1 cellular context compared by ENCODE assay signal in genomic region chr20:62916703-62917476, GRCh38.
TF ChIP-seq lines count a peak whose summit lies in the region.

No MANE protein-coding gene starts in this region.

TF ChIP-seq in HepG2, 621 proteins besides CTCF, POLR2A, EP300 and RAD21 (continued from another document and continues in another):
- TF ChIP-seq ZNF800 (CRISPR knock-in tag; IDR thresholded peaks at IDR 0.05) (0 out of 2 replicates have a peak, but pooled peaks have one; percentile 57), ZNF431 (CRISPR knock-in tag; IDR thresholded peaks at IDR 0.05; ENCODE audit: borderline replicate concordance, low read depth) (peak; percentile 73; the same call in 1 of the 2 replicates), SOX5 (CRISPR knock-in tag; IDR thresholded peaks at IDR 0.05; ENCODE audit: borderline replicate concordance) (peak; percentile 94), GATA4 (IDR thresholded peaks at IDR 0.05; ENCODE audit: borderline replicate concordance, low read depth) (peak; percentile 77; the same call in 1 of the 2 replicates), NR2F6 (IDR thresholded peaks at IDR 0.05) (peak; percentile 81), NR2F6 (CRISPR knock-in tag; IDR thresholded peaks at IDR 0.05) (peak; percentile 94), ZNF234 (CRISPR knock-in tag; conservative IDR thresholded peaks at IDR 0.05) (no peak), ARNTL (CRISPR knock-in tag; IDR thresholded peaks at IDR 0.05) (peak; percentile 95), ZFY (CRISPR knock-in tag; IDR thresholded peaks at IDR 0.05) (no peak), ZSCAN22 (CRISPR knock-in tag; IDR thresholded peaks at IDR 0.05) (no peak), ZNF564 (CRISPR knock-in tag; IDR thresholded peaks at IDR 0.05) (peak; percentile 79), ETV6 (CRISPR knock-in tag; conservative IDR thresholded peaks at IDR 0.05) (peak; percentile 67; the same call in 1 of the 2 replicates), ZNF749 (CRISPR knock-in tag; IDR thresholded peaks at IDR 0.05; ENCODE audit: borderline replicate concordance) (no peak; the same call in 1 of the 2 replicates), ZMYM2 (CRISPR knock-in tag; IDR thresholded peaks at IDR 0.05) (peak; percentile 98), NCOA1 (CRISPR knock-in tag; IDR thresholded peaks at IDR 0.05) (peak; percentile 99), TRAFD1 (CRISPR knock-in tag; IDR thresholded peaks at IDR 0.05; ENCODE audit: borderline replicate concordance) (peak; percentile 91), PRDM10 (CRISPR knock-in tag; IDR thresholded peaks at IDR 0.05; ENCODE audit: low read depth) (peak; percentile 87), EHMT2 (IDR thresholded peaks at IDR 0.05; ENCODE audit: borderline replicate concordance, low read depth, low read length) (no peak), ZNF230 (CRISPR knock-in tag; IDR thresholded peaks at IDR 0.05) (0 out of 2 replicates have a peak, but pooled peaks have one; percentile 38), ZFP36 (IDR thresholded peaks at IDR 0.05; ENCODE audit: borderline replicate concordance, low read depth, low read length, partially characterized antibody) (no peak), ZMAT3 (CRISPR knock-in tag; conservative IDR thresholded peaks at IDR 0.05) (peak; percentile 96), RBAK (CRISPR knock-in tag; IDR thresholded peaks at IDR 0.05) (no peak), DDIT3 (CRISPR knock-in tag; IDR thresholded peaks at IDR 0.05) (no peak), FOXO4 (CRISPR knock-in tag; conservative IDR thresholded peaks at IDR 0.05) (peak; percentile 97; the same call in 1 of the 2 replicates), TRIM24 (CRISPR knock-in tag; IDR thresholded peaks at IDR 0.05) (peak; percentile 83; the same call in 1 of the 2 replicates), SIX1 (CRISPR knock-in tag; IDR thresholded peaks at IDR 0.05; ENCODE audit: borderline replicate concordance) (peak; percentile 95), BORCS8-MEF2B (CRISPR knock-in tag; IDR thresholded peaks at IDR 0.05) (peak; percentile 91), ZNF260 (CRISPR knock-in tag; IDR thresholded peaks at IDR 0.05; ENCODE audit: borderline replicate concordance, low read depth) (no peak), ZBTB2 (CRISPR knock-in tag; IDR thresholded peaks at IDR 0.05; ENCODE audit: low read depth) (no peak), KLF15 (CRISPR knock-in tag; IDR thresholded peaks at IDR 0.05; ENCODE audit: borderline replicate concordance) (no peak; the same call in 1 of the 2 replicates), GLI4 (CRISPR knock-in tag; IDR thresholded peaks at IDR 0.05; ENCODE audit: borderline replicate concordance) (peak; percentile 83; the same call in 1 of the 2 replicates), ZSCAN21 (CRISPR knock-in tag; IDR thresholded peaks at IDR 0.05; ENCODE audit: borderline replicate concordance) (peak; percentile 33; the same call in 1 of the 2 replicates), HNF4A (CRISPR knock-in tag; IDR thresholded peaks at IDR 0.05) (peak; percentile 100), THYN1 (CRISPR knock-in tag; IDR thresholded peaks at IDR 0.05; ENCODE audit: borderline replicate concordance, low read depth) (no peak), HMG20B (CRISPR knock-in tag; conservative IDR thresholded peaks at IDR 0.05) (peak; percentile 90), ETS1 (CRISPR knock-in tag; IDR thresholded peaks at IDR 0.05) (no peak), ZBTB33 (CRISPR knock-in tag; IDR thresholded peaks at IDR 0.05) (peak; percentile 80), HIC2 (CRISPR knock-in tag; IDR thresholded peaks at IDR 0.05; ENCODE audit: low read depth) (peak; percentile 68), ZNF674 (CRISPR knock-in tag; IDR thresholded peaks at IDR 0.05; ENCODE audit: low read depth) (0 out of 2 replicates have a peak, but pooled peaks have one; percentile 39), DRAP1 (CRISPR knock-in tag; IDR thresholded peaks at IDR 0.05) (peak; percentile 75), SIN3A (IDR thresholded peaks at IDR 0.05; ENCODE audit: borderline replicate concordance, low read depth, low read length) (no peak), ZNF280B (CRISPR knock-in tag; IDR thresholded peaks at IDR 0.05; ENCODE audit: borderline replicate concordance) (peak; percentile 84; the same call in 1 of the 2 replicates), ZNF235 (CRISPR knock-in tag; IDR thresholded peaks at IDR 0.05; ENCODE audit: borderline replicate concordance) (0 out of 2 replicates have a peak, but pooled peaks have one; percentile 19)
